37 cellular contexts compared by ENCODE assay signal in the genomic region with DNA sequence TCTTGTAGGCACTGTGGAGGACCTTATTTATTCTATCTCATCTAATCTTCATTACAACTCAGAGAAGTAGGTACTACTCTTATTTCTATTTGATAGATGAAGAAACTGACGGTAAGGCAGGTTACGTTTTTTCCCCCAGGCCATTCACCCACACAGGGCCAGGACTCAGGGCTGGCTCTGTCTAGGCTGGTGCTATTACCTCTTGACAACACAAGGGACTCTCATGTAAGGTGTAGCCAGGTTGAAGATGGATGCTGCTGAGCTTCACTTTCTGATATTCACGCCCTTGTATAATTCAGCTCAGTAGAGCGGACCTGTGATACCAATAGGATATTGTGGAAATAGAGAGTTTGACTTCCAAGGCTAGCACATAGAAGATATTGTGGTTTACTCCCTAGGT.
"Had no signal": no experiment of that assay in that cellular context is flagged by ENCODE, and none has a peak within 500 bp of the region (broad histone marks: within the 10 kb centered on the region; RNA-seq: fewer than 3 reads in every experiment).

No MANE protein-coding gene starts in this region.

- H3K9me3 ChIP-seq: adrenal gland, body of pancreas, breast epithelium had no signal

- H3K4me3 Mint-ChIP-seq: activated naive CD4-positive, alpha-beta T cell treated with anti-CD3 and anti-CD28 coated beads for 36 hours; activated naive CD4-positive, alpha-beta T cell treated with anti-CD3 and anti-CD28 coated beads, Interleukin-2, amount 10 ng/mL, durations not matched to agents 7 days and 5 days; activated naive CD4-positive, alpha-beta T cell treated with anti-CD3 and anti-CD28 coated beads, Interleukin-2, amount 50 U/mL, for 24 hours; activated naive CD8-positive, alpha-beta T cell; activated naive CD8-positive, alpha-beta T cell treated with anti-CD3 and anti-CD28 coated beads for 36 hours; activated naive CD8-positive, alpha-beta T cell treated with anti-CD3 and anti-CD28 coated beads, Interleukin-2, amount 10 ng/mL, durations not matched to agents 7 days and 5 days; activated naive CD8-positive, alpha-beta T cell treated with anti-CD3 and anti-CD28 coated beads, Interleukin-2, amount 50 U/mL, for 24 hours; activated T-cell treated with anti-CD3 and anti-CD28 coated beads, Interleukin-2, amount 50 U/mL, for 24 hours; activated T-cell treated with anti-CD3 and anti-CD28 coated beads, Interleukin-2, amount 50 U/mL, for 4 hours; activated T-cell treated with anti-CD3 and anti-CD28 coated beads, Interleukin-2, amount 50 U/mL, for 72 hours; activated T-helper 1 cell treated with anti-CD3 and anti-CD28 coated beads, Interleukin-12 subunit alpha, Interleukin-12 subunit beta, Interleukin-2, Interleukin-4 antibody, amounts not matched to agents 30 ng/mL and 10 ng/mL and 1 ng/mL, durations not matched to agents 14 hours and 24 hours and 36 hours; activated T-helper 17 cell treated with anti-CD3 and anti-CD28 coated beads, Interleukin-2, amount 50 U/mL, for 72 hours; brain; central memory CD8-positive, alpha-beta T cell had no signal

- H3K4me3 ChIP-seq: adrenal gland, ascending aorta, body of pancreas, breast epithelium, cardiac muscle cell had no signal

- H3K4me1 Mint-ChIP-seq: activated naive CD4-positive, alpha-beta T cell treated with anti-CD3 and anti-CD28 coated beads, Interleukin-2, amount 10 ng/mL, durations not matched to agents 7 days and 5 days; activated naive CD4-positive, alpha-beta T cell treated with anti-CD3 and anti-CD28 coated beads, Interleukin-2, amount 50 U/mL, for 24 hours; activated naive CD8-positive, alpha-beta T cell treated with anti-CD3 and anti-CD28 coated beads for 36 hours; activated naive CD8-positive, alpha-beta T cell treated with anti-CD3 and anti-CD28 coated beads, Interleukin-2, amount 10 ng/mL, durations not matched to agents 7 days and 5 days; activated naive CD8-positive, alpha-beta T cell treated with anti-CD3 and anti-CD28 coated beads, Interleukin-2, amount 50 U/mL, for 24 hours; activated T-helper 17 cell treated with anti-CD3 and anti-CD28 coated beads, Interleukin-2, amount 50 U/mL, for 72 hours; central memory CD8-positive, alpha-beta T cell had no signal

- H3K27ac Mint-ChIP-seq: activated naive CD4-positive, alpha-beta T cell treated with anti-CD3 and anti-CD28 coated beads for 36 hours; activated naive CD4-positive, alpha-beta T cell treated with anti-CD3 and anti-CD28 coated beads, Interleukin-2, amount 10 ng/mL, durations not matched to agents 7 days and 5 days; activated naive CD4-positive, alpha-beta T cell treated with anti-CD3 and anti-CD28 coated beads, Interleukin-2, amount 50 U/mL, for 24 hours; activated naive CD4-positive, alpha-beta T cell treated with anti-CD3 and anti-CD28 coated beads, Interleukin-2, amount 50 U/mL, for 72 hours; activated naive CD8-positive, alpha-beta T cell; activated naive CD8-positive, alpha-beta T cell treated with anti-CD3 and anti-CD28 coated beads for 36 hours; activated naive CD8-positive, alpha-beta T cell treated with anti-CD3 and anti-CD28 coated beads, Interleukin-2, amount 10 ng/mL, durations not matched to agents 7 days and 5 days; activated naive CD8-positive, alpha-beta T cell treated with anti-CD3 and anti-CD28 coated beads, Interleukin-2, amount 50 U/mL, for 24 hours; activated T-cell treated with anti-CD3 and anti-CD28 coated beads, Interleukin-2, amount 50 U/mL, for 24 hours; activated T-cell treated with anti-CD3 and anti-CD28 coated beads, Interleukin-2, amount 50 U/mL, for 72 hours; activated T-helper 1 cell treated with anti-CD3 and anti-CD28 coated beads, Interleukin-12 subunit alpha, Interleukin-12 subunit beta, Interleukin-2, Interleukin-4 antibody, amounts not matched to agents 30 ng/mL and 10 ng/mL and 1 ng/mL, durations not matched to agents 14 hours and 24 hours and 36 hours; activated T-helper 17 cell treated with anti-CD3 and anti-CD28 coated beads, Interleukin-2, amount 50 U/mL, for 72 hours; activated T-helper 2 cell treated with anti-CD3 and anti-CD28 coated beads, Interferon-gamma antibody, Interleukin-2, Interleukin-4, amounts not matched to agents 10 μg/mL and 5 μg/mL and 100 μg/mL, durations not matched to agents 14 hours and 24 hours and 36 hours; brain had no signal

- H3K36me3 Mint-ChIP-seq: activated naive CD4-positive, alpha-beta T cell treated with anti-CD3 and anti-CD28 coated beads, Interleukin-2, amount 10 ng/mL, durations not matched to agents 7 days and 5 days; activated naive CD4-positive, alpha-beta T cell treated with anti-CD3 and anti-CD28 coated beads, Interleukin-2, amount 50 U/mL, for 24 hours; activated naive CD4-positive, alpha-beta T cell treated with anti-CD3 and anti-CD28 coated beads, Interleukin-2, amount 50 U/mL, for 72 hours; activated naive CD8-positive, alpha-beta T cell; activated naive CD8-positive, alpha-beta T cell treated with anti-CD3 and anti-CD28 coated beads for 36 hours; activated naive CD8-positive, alpha-beta T cell treated with anti-CD3 and anti-CD28 coated beads, Interleukin-2, amount 10 ng/mL, durations not matched to agents 7 days and 5 days; brain had no signal

- H3K9me3 Mint-ChIP-seq: activated naive CD4-positive, alpha-beta T cell treated with anti-CD3 and anti-CD28 coated beads for 36 hours; activated naive CD4-positive, alpha-beta T cell treated with anti-CD3 and anti-CD28 coated beads, Interleukin-2, amount 10 ng/mL, durations not matched to agents 7 days and 5 days; activated naive CD4-positive, alpha-beta T cell treated with anti-CD3 and anti-CD28 coated beads, Interleukin-2, amount 50 U/mL, for 24 hours; activated naive CD4-positive, alpha-beta T cell treated with anti-CD3 and anti-CD28 coated beads, Interleukin-2, amount 50 U/mL, for 72 hours; activated naive CD8-positive, alpha-beta T cell treated with anti-CD3 and anti-CD28 coated beads for 36 hours; activated naive CD8-positive, alpha-beta T cell treated with anti-CD3 and anti-CD28 coated beads, Interleukin-2, amount 10 ng/mL, durations not matched to agents 7 days and 5 days; activated naive CD8-positive, alpha-beta T cell treated with anti-CD3 and anti-CD28 coated beads, Interleukin-2, amount 50 U/mL, for 24 hours; activated T-cell treated with anti-CD3 and anti-CD28 coated beads, Interleukin-2, amount 50 U/mL, for 24 hours; activated T-cell treated with anti-CD3 and anti-CD28 coated beads, Interleukin-2, amount 50 U/mL, for 4 hours; activated T-cell treated with anti-CD3 and anti-CD28 coated beads, Interleukin-2, amount 50 U/mL, for 72 hours; activated T-helper 1 cell treated with anti-CD3 and anti-CD28 coated beads, Interleukin-12 subunit alpha, Interleukin-12 subunit beta, Interleukin-2, Interleukin-4 antibody, amounts not matched to agents 30 ng/mL and 10 ng/mL and 1 ng/mL, durations not matched to agents 14 hours and 24 hours and 36 hours; activated T-helper 17 cell treated with anti-CD3 and anti-CD28 coated beads, Interleukin-2, amount 50 U/mL, for 72 hours; activated T-helper 2 cell treated with anti-CD3 and anti-CD28 coated beads, Interferon-gamma antibody, Interleukin-2, Interleukin-4, amounts not matched to agents 10 μg/mL and 5 μg/mL and 100 μg/mL, durations not matched to agents 14 hours and 24 hours and 36 hours; central memory CD8-positive, alpha-beta T cell had no signal

- H3K27me3 ChIP-seq: adrenal gland, ascending aorta, body of pancreas, brain microvascular endothelial cell, breast epithelium had no signal

- H3K27me3 Mint-ChIP-seq: activated naive CD4-positive, alpha-beta T cell treated with anti-CD3 and anti-CD28 coated beads, Interleukin-2, amount 10 ng/mL, durations not matched to agents 7 days and 5 days; activated naive CD8-positive, alpha-beta T cell treated with anti-CD3 and anti-CD28 coated beads, Interleukin-2, amount 10 ng/mL, durations not matched to agents 7 days and 5 days; activated naive CD8-positive, alpha-beta T cell treated with anti-CD3 and anti-CD28 coated beads, Interleukin-2, amount 50 U/mL, for 24 hours; activated T-helper 17 cell treated with anti-CD3 and anti-CD28 coated beads, Interleukin-2, amount 50 U/mL, for 72 hours; brain had no signal

- H3K27ac ChIP-seq: adrenal gland, ascending aorta, body of pancreas, brain microvascular endothelial cell, breast epithelium, cardiac muscle cell had no signal

- H3K36me3 ChIP-seq: adrenal gland, ascending aorta, brain microvascular endothelial cell, breast epithelium, cardiac muscle cell had no signal

- ATAC-seq: activated naive CD4-positive, alpha-beta T cell treated with anti-CD3 and anti-CD28 coated beads, Interleukin-2, amount 50 U/mL, for 72 hours; activated naive CD8-positive, alpha-beta T cell treated with anti-CD3 and anti-CD28 coated beads, Interleukin-2, amount 50 U/mL, for 24 hours; activated T-cell treated with anti-CD3 and anti-CD28 coated beads, Interleukin-2, amount 50 U/mL, for 4 hours; activated T-cell treated with anti-CD3 and anti-CD28 coated beads, Interleukin-2, amount 50 U/mL, for 72 hours; activated T-helper 17 cell treated with anti-CD3 and anti-CD28 coated beads, Interleukin-2, amount 50 U/mL, for 72 hours; body of pancreas had no signal

- H3K4me1 ChIP-seq: adrenal gland, body of pancreas, breast epithelium had no signal

- DNase-seq: activated effector memory CD4-positive, alpha-beta T cell treated with anti-CD3 and anti-CD28 coated beads, Interleukin-2, amount 50 U/mL, for 16 hours; activated effector memory CD4-positive, alpha-beta T cell treated with Interleukin-2 at 50 U/mL for 16 hours; activated gamma-delta T cell; activated gamma-delta T cell treated with Interleukin-2 at 50 U/mL for 16 hours; activated naive CD4-positive, alpha-beta T cell; activated naive CD4-positive, alpha-beta T cell treated with anti-CD3 and anti-CD28 coated beads for 36 hours; activated naive CD4-positive, alpha-beta T cell treated with anti-CD3 and anti-CD28 coated beads, Interleukin-2, amount 10 ng/mL, durations not matched to agents 7 days and 5 days; activated naive CD4-positive, alpha-beta T cell treated with anti-CD3 and anti-CD28 coated beads, Interleukin-2, amount 50 U/mL, for 16 hours; activated naive CD4-positive, alpha-beta T cell treated with Interleukin-2 at 50 U/mL for 16 hours; activated naive CD8-positive, alpha-beta T cell treated with anti-CD3 and anti-CD28 coated beads for 36 hours; activated naive CD8-positive, alpha-beta T cell treated with anti-CD3 and anti-CD28 coated beads, Interleukin-2, amount 10 ng/mL, durations not matched to agents 7 days and 5 days; activated naive CD8-positive, alpha-beta T cell treated with anti-CD3 and anti-CD28 coated beads, Interleukin-2, amount 50 U/mL, for 24 hours; activated T-cell treated with anti-CD3 and anti-CD28 coated beads, Interleukin-2, amount 50 U/mL, for 24 hours; activated T-cell treated with anti-CD3 and anti-CD28 coated beads, Interleukin-2, amount 50 U/mL, for 4 hours; activated T-cell treated with anti-CD3 and anti-CD28 coated beads, Interleukin-2, amount 50 U/mL, for 48 hours; activated T-cell treated with anti-CD3 and anti-CD28 coated beads, Interleukin-2, amount 50 U/mL, for 72 hours; adrenal gland; amniotic stem cell; amygdala; anterior cingulate cortex; aorta; body of pancreas; brain microvascular endothelial cell; caudate nucleus; central memory CD4-positive, alpha-beta T cell; cerebellar nuclear complex had no signal
